ENCODE assay signal across 7 cellular contexts in the genomic region with DNA sequence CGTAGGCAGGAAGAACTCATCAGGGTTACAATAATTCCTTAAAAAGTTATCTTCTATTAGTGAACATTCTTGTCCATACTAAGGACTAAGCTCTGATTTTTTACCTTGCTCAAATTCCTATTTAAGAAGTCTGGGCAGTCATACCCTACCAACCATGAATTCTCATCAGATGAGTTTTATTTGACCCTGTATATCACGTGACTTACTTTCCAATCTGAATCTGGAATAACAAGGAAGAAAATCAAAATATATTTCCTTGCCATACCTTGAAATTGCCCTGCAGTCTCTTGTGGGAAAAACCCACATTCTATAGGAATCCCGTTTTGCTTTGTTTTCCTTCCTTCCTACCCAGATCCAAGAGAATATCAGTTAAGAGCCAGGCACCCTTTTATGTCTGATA.
"Had no signal": no experiment of that assay in that cellular context is flagged by ENCODE, and none has a peak within 500 bp of the region (broad histone marks: within the 10 kb centered on the region; RNA-seq: fewer than 3 reads in every experiment).

No MANE protein-coding gene starts in this region.

- H3K4me3 ChIP-seq: GM23248 had no signal

- DNase-seq: GM23248, H9, HCEC 1CT, KG1 had no signal

- H2AFZ ChIP-seq: GM23248 had no signal

- H3K9ac ChIP-seq: GM23248 had no signal

- H3K27ac ChIP-seq: GM23248 had no signal

- FAIRE-seq: H1, H54, HTR-8/SVneo had no signal
